Comparison of ENCODE assay signal across 3 cellular contexts in genomic region chrX:114210879-114211278, GRCh38.
"Had no signal": no experiment of that assay in that cellular context is flagged by ENCODE, and none has a peak within 500 bp of the region (broad histone marks: within the 10 kb centered on the region; RNA-seq: fewer than 3 reads in every experiment).

No MANE protein-coding gene starts in this region.

- H3K4me3 ChIP-seq: GM12878 had no signal

- ATAC-seq: GM12878 had no signal

- DNase-seq: GDM1, GF-D8 had no signal
